In the genomic region with DNA sequence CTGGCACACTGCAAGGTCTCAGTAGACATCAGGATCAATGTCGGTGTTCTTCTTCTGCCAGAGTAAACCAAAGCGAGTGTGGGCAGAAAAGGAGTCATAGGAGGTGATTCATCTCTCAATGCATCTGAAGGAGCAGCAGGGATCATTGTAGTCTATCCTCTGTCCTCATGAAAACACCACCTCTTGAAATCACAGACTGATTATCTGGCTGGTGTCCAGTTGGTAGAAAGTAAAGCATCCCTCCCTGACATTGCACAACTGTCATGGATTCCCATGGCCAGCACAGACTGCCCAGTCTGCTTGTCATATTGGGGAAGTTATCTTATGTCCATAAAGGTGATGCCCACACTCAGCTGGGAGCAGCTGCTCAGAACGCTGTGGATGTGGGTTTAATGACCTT, we compare ENCODE assay signal across 17 cellular contexts.
DNase-seq lines count a peak whose midpoint lies in the region; ATAC-seq, FAIRE-seq and TF ChIP-seq lines count a peak whose summit lies in the region.
"Had no signal": no experiment of that assay in that cellular context is flagged by ENCODE, and none has a peak within 500 bp of the region (broad histone marks: within the 10 kb centered on the region; RNA-seq: fewer than 3 reads in every experiment).

No MANE protein-coding gene starts in this region.

- H3K4me3 ChIP-seq in AG04449 (ENCODE audit: low read depth, low read length): no peak overlapping the region
- no peak overlapping the region for H3K4me3 ChIP-seq in HFF-Myc (replicated peaks; ENCODE audit: low read depth, low read length)
- no peak overlapping the region for H3K4me3 ChIP-seq in astrocyte (ENCODE audit: insufficient read depth, low read depth, low read length)
- H3K4me3 ChIP-seq: ascending aorta, SJSA1 had no signal

- peaks cover 14% of the 10 kb centered on the region for H3K4me1 Mint-ChIP-seq in astrocyte (ENCODE audit: low read depth, unreplicated experiment)
- H3K4me1 Mint-ChIP-seq: B cell had no signal

- DNase-seq in AG04449 (ENCODE audit: low read depth, low spot score): peak; percentile 82
- DNase-seq in HFF-Myc (ENCODE audit: extremely low read depth, low read depth): peak; percentile 11
- DNase-seq in astrocyte (ENCODE audit: low read depth): peak; percentile 91
- peak; percentile 88 for DNase-seq in iris pigment epithelial cell (ENCODE audit: low read depth)
- DNase-seq in medulla oblongata (ENCODE audit: extremely low spot score): no peak
- DNase-seq in GF-D8 (lab: John Stamatoyannopoulos, UW): no peak
- DNase-seq: activated CD4-positive, CD25-positive, alpha-beta regulatory T cell treated with anti-CD3 and anti-CD28 coated beads, Interleukin-2, amount 50 U/mL, for 72 hours; activated T-cell treated with anti-CD3 and anti-CD28 coated beads, Interleukin-2, amount 50 U/mL, for 48 hours; NCI-H524 treated with DMSO at 0.1 percent for 48 hours; small intestine had no signal

- ATAC-seq in HG02642 (IDR thresholded peaks at IDR 0.05; ENCODE audit: poor library complexity, unreplicated experiment) (no peak), GM21529 (IDR thresholded peaks at IDR 0.05; ENCODE audit: unreplicated experiment) (no peak)

- no peaks in the 10 kb centered on the region for H3K36me3 ChIP-seq in astrocyte (ENCODE audit: insufficient read depth, low read length)
- H3K36me3 ChIP-seq: ascending aorta, SJSA1 had no signal

- H3K36me3 Mint-ChIP-seq in astrocyte (ENCODE audit: low read depth, unreplicated experiment): no peaks in the 10 kb centered on the region
- H3K36me3 Mint-ChIP-seq: type B pancreatic cell had no signal

- no peak overlapping the region for H2AFZ ChIP-seq in astrocyte (ENCODE audit: low read depth, low read length)

- H3K9me3 ChIP-seq in astrocyte (ENCODE audit: insufficient read depth, low read depth, low read length): peaks cover 3% of the 10 kb centered on the region
- H3K9me3 ChIP-seq: ascending aorta, SJSA1 had no signal

- TF ChIP-seq CTCF in AG04449 (IDR thresholded peaks at IDR 0.05; ENCODE audit: insufficient read depth, low read length, missing control alignments) (no peak), HFF-Myc (IDR thresholded peaks at IDR 0.05; ENCODE audit: low read depth, low read length, missing control alignments) (no peak), astrocyte (IDR thresholded peaks at IDR 0.05; ENCODE audit: insufficient read depth, low read depth, low read length) (no peak)

- FAIRE-seq in astrocyte (lab: Jason Lieb, UNC): peak; percentile 99
- FAIRE-seq: endometrium, small intestine had no signal

- H3K4me1 ChIP-seq in astrocyte (ENCODE audit: insufficient read depth, low read length): peaks cover 18% of the 10 kb centered on the region
- H3K4me1 ChIP-seq: ascending aorta, SJSA1 had no signal

- H3K4me2 ChIP-seq in astrocyte (ENCODE audit: low read length): peak overlapping the region; percentile 36

- no peaks in the 10 kb centered on the region for H3K9me3 Mint-ChIP-seq in astrocyte (ENCODE audit: unreplicated experiment)
- H3K9me3 Mint-ChIP-seq: type B pancreatic cell had no signal

- no peaks in the 10 kb centered on the region for H4K20me1 ChIP-seq in astrocyte (ENCODE audit: insufficient read depth, low read length)

- peaks cover 27% of the 10 kb centered on the region for H3K27me3 Mint-ChIP-seq in astrocyte (ENCODE audit: low read depth, unreplicated experiment)

- H3K79me2 ChIP-seq in astrocyte (ENCODE audit: insufficient read depth, low read length): no peaks in the 10 kb centered on the region

- no peak overlapping the region for H3K9ac ChIP-seq in astrocyte (ENCODE audit: low read length)

- CTCF ChIA-PET in AG04449 (lab: Yijun Ruan, JAX): interaction anchor here (1.0 to 1.4 kb wide), 4 partner anchors 35 to 1228 kb away, joined by 3 to 5 read pairs (median 4); no protein-coding TSS in a partner anchor

- H3K27me3 ChIP-seq in astrocyte (ENCODE audit: insufficient read depth, low read length): no peaks in the 10 kb centered on the region
- H3K27me3 ChIP-seq: ascending aorta had no signal

- H3K27ac Mint-ChIP-seq in astrocyte (ENCODE audit: unreplicated experiment): peak overlapping the region; percentile 53
- H3K27ac Mint-ChIP-seq: B cell, type B pancreatic cell had no signal

- POLR2A ChIA-PET in AG04449 (lab: Yijun Ruan, JAX): interaction anchor here (0.9 kb wide), 1 partner anchor 27 kb away, joined by 3 read pairs; no protein-coding TSS in a partner anchor

- H3K27ac ChIP-seq in astrocyte (ENCODE audit: low read depth, low read length): peak overlapping the region; percentile 21
- H3K27ac ChIP-seq: ascending aorta, SJSA1 had no signal

- H3K4me3 Mint-ChIP-seq in astrocyte (ENCODE audit: unreplicated experiment): no peak overlapping the region
- H3K4me3 Mint-ChIP-seq: B cell, type B pancreatic cell had no signal

Comparison
In these comparisons a context has a peak if more than half of its experiments do, and no peak if none do; other contexts are left out.
1. DNase-seq: peak in AG04449 (single experiment), HFF-Myc (single experiment), astrocyte (single experiment) and iris pigment epithelial cell (single experiment); none in medulla oblongata (single experiment) and GF-D8 (single experiment).